In genomic region chr11:47213985-47214564, GRCh38 we compare ENCODE assay signal across 8 cellular contexts. TPM values are rescaled to one million over a fixed set of nuclear protein-coding genes. Genes with fewer than 3 reads are reported as not detected.
DNase-seq lines count a peak whose midpoint lies in the region; ATAC-seq and FAIRE-seq lines count a peak whose summit lies in the region.

No MANE protein-coding gene starts in this region.

- no peaks in the 10 kb centered on the region for H3K27me3 ChIP-seq in iPS-18a (ENCODE audit: control insufficient read depth, insufficient read depth, low read length)
- no peaks in the 10 kb centered on the region for H3K27me3 ChIP-seq in skeletal muscle tissue (ENCODE audit: control insufficient read depth in 3 of 3, insufficient read depth in 3 of 3, low read length in 3 of 3)

- no peaks in the 10 kb centered on the region for H3K36me3 ChIP-seq in iPS-18a (ENCODE audit: control insufficient read depth, low read depth, low read length)
- peaks cover 0 to 8% (median 5%) of the 10 kb centered on the region in 3 donors for H3K36me3 ChIP-seq in skeletal muscle tissue (ENCODE audit: control insufficient read depth in 3 of 3, insufficient read depth in 3 of 3, low read length in 3 of 3)

- peak; percentile 72 for FAIRE-seq in GM18507 (lab: Jason Lieb, UNC)

- peak overlapping the region; percentile 83 for H3K4me3 ChIP-seq in iPS-18a (ENCODE audit: low read length)
- H3K4me3 ChIP-seq in skeletal muscle tissue (ENCODE audit: low read length in 3 of 3): peak overlapping the region; percentile 78 to 89 (median 78)

- H3K9me3 ChIP-seq in iPS-18a (ENCODE audit: control insufficient read depth, low read depth, low read length): no peaks in the 10 kb centered on the region
- H3K9me3 ChIP-seq in skeletal muscle tissue (ENCODE audit: control insufficient read depth in 3 of 3, low read length in 3 of 3): no peaks in the 10 kb centered on the region

- DNase-seq in GM18507 (ENCODE audit: extremely low spot score, insufficient read length, low read depth) (peak; percentile 65), NCI-H2029 treated with DMSO at 0.1 percent for 48 hours (lab: John Stamatoyannopoulos, UW) (peak; percentile 78), UCSD-AML1 (lab: John Stamatoyannopoulos, UW; ENCODE audit: unreplicated experiment) (peak; percentile 77), brain pericyte (ENCODE audit: low read depth, low spot score) (peak; percentile 45)

- peaks cover 12% of the 10 kb centered on the region for H3K4me1 ChIP-seq in iPS-18a (ENCODE audit: control insufficient read depth, low read depth, low read length)
- peaks cover 25 to 34% (median 27%) of the 10 kb centered on the region in 3 donors for H3K4me1 ChIP-seq in skeletal muscle tissue (ENCODE audit: control insufficient read depth in 3 of 3, insufficient read depth in 3 of 3, low read length in 3 of 3)

- H3K27ac ChIP-seq in iPS-18a (ENCODE audit: low read length) (peak overlapping the region; percentile 24), skeletal muscle tissue (ENCODE audit: low read depth, low read length) (peak overlapping the region; percentile 97)

- ATAC-seq in HG02981 (IDR thresholded peaks at IDR 0.05; ENCODE audit: unreplicated experiment): peak; percentile 63
- ATAC-seq in GM21367 (IDR thresholded peaks at IDR 0.05; ENCODE audit: unreplicated experiment): no peak

- H3K9ac ChIP-seq in iPS-18a (ENCODE audit: low read length): peak overlapping the region; percentile 98
- H3K9ac ChIP-seq in skeletal muscle tissue (ENCODE audit: low read depth in 1 of 3, low read length in 3 of 3): peak overlapping the region; percentile 85 to 92 (median 91)

RNA-seq across cellular contexts. Expression of gene DDB2, which starts 0.7 kb away (rescaled TPM):
- 7.8 TPM for total RNA-seq in skeletal muscle tissue

RNA-seq across cellular contexts. Expression of gene PACSIN3, which starts 27.8 kb away (rescaled TPM):
- total RNA-seq in skeletal muscle tissue: 127 TPM

RNA-seq across cellular contexts. Expression of gene ACP2, which starts 34.5 kb away (rescaled TPM):
- 11.5 TPM for total RNA-seq in skeletal muscle tissue

RNA-seq across cellular contexts. Expression of gene ARFGAP2, which starts 37.4 kb away (rescaled TPM):
- 105 TPM for total RNA-seq in skeletal muscle tissue

RNA-seq across cellular contexts. Expression of gene NR1H3, which starts 43.7 kb away (rescaled TPM):
- total RNA-seq in skeletal muscle tissue: 23.5 TPM
